ENCODE assay signal across 12 cellular contexts in the genomic region with DNA sequence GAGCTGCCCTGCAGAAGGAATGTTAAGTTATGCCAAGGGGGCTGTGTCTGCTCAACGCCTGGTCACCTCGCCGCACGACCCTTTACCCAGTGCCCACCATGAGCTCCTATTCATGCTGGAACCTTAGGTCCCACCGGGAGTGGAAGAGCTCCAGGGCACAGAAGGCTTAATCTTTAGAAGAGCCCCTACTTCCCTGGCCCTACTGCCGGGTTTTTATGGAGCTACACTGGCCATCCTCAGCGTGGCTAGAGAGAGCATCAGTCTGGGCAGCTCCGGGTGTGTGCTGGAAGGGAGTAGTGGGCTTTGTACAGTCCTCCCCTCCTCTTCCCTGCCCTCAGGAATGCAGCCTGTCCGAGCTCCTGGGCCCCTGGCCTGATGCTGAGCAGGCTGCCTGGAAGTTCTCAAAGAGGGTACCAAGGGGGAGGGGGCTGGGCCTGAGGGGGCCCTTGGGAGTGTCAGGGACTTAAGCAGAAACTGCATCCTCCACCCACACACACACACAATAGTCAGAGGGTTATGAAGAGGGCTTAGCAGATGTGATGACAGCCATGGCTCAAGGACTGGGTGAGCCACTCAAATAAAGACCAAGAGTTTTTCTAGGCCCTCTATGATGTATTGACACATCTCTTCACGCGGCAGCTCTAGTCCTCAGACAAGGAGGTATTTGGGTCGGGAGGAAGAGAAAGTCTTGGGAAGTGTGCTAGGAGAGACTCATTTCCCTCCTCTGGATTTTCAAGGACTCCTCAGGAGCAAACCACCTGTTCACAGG. TPM values are rescaled to one million over a fixed set of nuclear protein-coding genes. Genes with fewer than 3 reads are reported as not detected.
DNase-seq lines count a peak whose midpoint lies in the region; ATAC-seq, FAIRE-seq and TF ChIP-seq lines count a peak whose summit lies in the region.
"Had no signal": no experiment of that assay in that cellular context is flagged by ENCODE, and none has a peak within 500 bp of the region (broad histone marks: within the 10 kb centered on the region; RNA-seq: fewer than 3 reads in every experiment).

No MANE protein-coding gene starts in this region.

- H3K23me2 ChIP-seq in H1 (ENCODE audit: low read depth, low read length) = peaks cover 23% of the 10 kb centered on the region

- DNase-seq in AG20443 (ENCODE audit: low spot score) (peak; percentile 14), H1 (ENCODE audit: low read depth in 1 of 2, low spot score in 2 of 2) (no peak), NCI-H226 (no peak)
- DNase-seq: effector memory CD4-positive, alpha-beta T cell; NCI-H1048; RPMI8226 had no signal

- no peak overlapping the region for H3K56ac ChIP-seq in H1 (replicated peaks; ENCODE audit: insufficient read length, low read depth, low read length)

- peak overlapping the region; percentile 60; the same call in 1 of the 2 replicates for H2BK5ac ChIP-seq in H1 (ENCODE audit: low read depth, low read length)

- H3K79me1 ChIP-seq in H1 (ENCODE audit: low read depth, low read length) = no peaks in the 10 kb centered on the region

- peak overlapping the region; percentile 96 for H2BK12ac ChIP-seq in H1 (ENCODE audit: low read depth, low read length)

- peak overlapping the region; percentile 31 for H4K91ac ChIP-seq in H1 (replicated peaks; ENCODE audit: insufficient read length, low read length)

- H3K23ac ChIP-seq in H1 (ENCODE audit: insufficient read length) = no peak overlapping the region

- peak overlapping the region; percentile 97 for H3K18ac ChIP-seq in H1 (ENCODE audit: extremely low read depth, low read length)

- TF ChIP-seq POLR2A in H1 (IDR thresholded peaks at IDR 0.05; ENCODE audit: control extremely low read depth in 1 of 2, low read depth in 2 of 2, low read length in 2 of 2) = no peak

- 35% methylated on average over 11 of the region's 12 CpGs; no CpG with 5 or more reads in 1 of the 2 experiments for WGBS in H1 (ENCODE audit: extremely low coverage in 1 of 2, insufficient coverage in 1 of 2, insufficient read length in 1 of 2, insufficient replicate concordance in 2 of 2, low coverage in 1 of 2, low lambda C conversion rate in 2 of 2, missing lambda C conversion rate in 1 of 2), 2 experiments

- H3K9me3 ChIP-seq in HUES48 (ENCODE audit: control insufficient read depth, insufficient read depth, low read length) (no peaks in the 10 kb centered on the region), H1 (ENCODE audit: insufficient read depth in 2 of 2, low read depth in 1 of 2, low read length in 1 of 2) (no peaks in the 10 kb centered on the region), neuron (ENCODE audit: low read length) (no peaks in the 10 kb centered on the region)

- ATAC-seq in GM18861 (IDR thresholded peaks at IDR 0.05; ENCODE audit: unreplicated experiment) (no peak), HG02571 (IDR thresholded peaks at IDR 0.05; ENCODE audit: unreplicated experiment) (no peak), GM21528 (IDR thresholded peaks at IDR 0.05; ENCODE audit: low FRiP score, unreplicated experiment) (no peak)

- H3K27ac ChIP-seq in HUES48 (ENCODE audit: low read depth, low read length) = peak overlapping the region; percentile 76
- no peak overlapping the region for H3K27ac ChIP-seq in H1 (ENCODE audit: low read depth, low read length)

- peak overlapping the region; percentile 94 for H2BK20ac ChIP-seq in H1 (ENCODE audit: low read length)

- H3K9ac ChIP-seq in HUES48 (ENCODE audit: low read depth, low read length) (no peak overlapping the region), H1 (replicated peaks in 1 of 4; ENCODE audit: extremely low read depth in 1 of 4, low read depth in 3 of 4, low read length in 3 of 4) (no peak overlapping the region)

- peak overlapping the region; percentile 19 for H4K5ac ChIP-seq in H1 (ENCODE audit: insufficient read length, low read depth, low read length)

- no peaks in the 10 kb centered on the region for H4K20me1 ChIP-seq in H1 (replicated peaks in 1 of 2; ENCODE audit: control insufficient read depth in 1 of 2, insufficient read depth in 2 of 2, low read length in 2 of 2)

- no peak for TF ChIP-seq RAD21 in H1 (IDR thresholded peaks at IDR 0.05 in 1 of 2, conservative IDR thresholded peaks at IDR 0.05 in 1 of 2; ENCODE audit: low read depth in 2 of 2, low read length in 2 of 2)

- no peak overlapping the region for H3K4ac ChIP-seq in H1 (replicated peaks; ENCODE audit: insufficient read length, low read depth, low read length)

- TF ChIP-seq CTCF in H1 (IDR thresholded peaks at IDR 0.05; ENCODE audit: control extremely low read depth in 1 of 3, insufficient read depth in 1 of 3, low read depth in 1 of 3, low read length in 3 of 3) = no peak

- H3K4me1 ChIP-seq in HUES48 (ENCODE audit: control insufficient read depth, insufficient read depth, low read length) (peaks cover 45% of the 10 kb centered on the region), H1 (replicated peaks in 1 of 4; ENCODE audit: control insufficient read depth in 3 of 4, insufficient read depth in 4 of 4, low read length in 3 of 4) (peaks cover 16 to 41% (median 34%) of the 10 kb centered on the region in 4 experiments), neuron (ENCODE audit: insufficient read depth, low read length) (peaks cover 38% of the 10 kb centered on the region)

- POLR2A ChIA-PET in H1 (lab: Charles Lee; ENCODE audit: partially characterized antibody) = interaction anchor here (0.7 to 11.2 kb wide), 24 partner anchors 10 to 445 kb away, joined by 3 to 107 read pairs (median 4); a partner anchor contains a TSS

- no peaks in the 10 kb centered on the region for H3K79me2 ChIP-seq in H1 (ENCODE audit: control insufficient read depth in 1 of 2, insufficient read depth in 2 of 2, low read length in 2 of 2)

- no peak overlapping the region for H4K8ac ChIP-seq in H1 (ENCODE audit: extremely low read depth, insufficient read depth, low read length)

- H3K14ac ChIP-seq in H1 (ENCODE audit: insufficient read length) = no peak overlapping the region

- H3K36me3 ChIP-seq in HUES48 (ENCODE audit: control insufficient read depth, insufficient read depth, low read length) = no peaks in the 10 kb centered on the region
- H3K36me3 ChIP-seq in H1 (ENCODE audit: control insufficient read depth in 2 of 4, insufficient read depth in 4 of 4, low read length in 3 of 4) = no peaks in the 10 kb centered on the region
- no peaks in the 10 kb centered on the region for H3K36me3 ChIP-seq in neuron (ENCODE audit: insufficient read depth, low read length)

- H2BK15ac ChIP-seq in H1 (ENCODE audit: low read length) = peak overlapping the region; percentile 77; the same call in 1 of the 2 replicates

- H3K4me3 ChIP-seq in HUES48 (ENCODE audit: low read depth, low read length) = peak overlapping the region; percentile 65
- peak overlapping the region; percentile 41 to 73 (median 66) for H3K4me3 ChIP-seq in H1 (ENCODE audit: extremely low read depth in 1 of 4, insufficient read depth in 2 of 4, low read depth in 3 of 4, low read length in 4 of 4)
- H3K4me3 ChIP-seq in neuron (ENCODE audit: low read length) = peak overlapping the region; percentile 59

- no peak for FAIRE-seq in H1 (lab: Jason Lieb, UNC)

- H3K27me3 ChIP-seq in HUES48 (ENCODE audit: control insufficient read depth, insufficient read depth, low read length) (peaks cover 47% of the 10 kb centered on the region), H1 (replicated peaks in 1 of 4; ENCODE audit: control insufficient read depth in 3 of 4, extremely low read depth in 1 of 4, insufficient read depth in 3 of 4, low read length in 3 of 4) (peaks cover 0 to 28% (median 21%) of the 10 kb centered on the region in 4 experiments; a peak in 5 of 7 replicates), neuron (ENCODE audit: insufficient read depth, low read length) (no peaks in the 10 kb centered on the region)

- no peak overlapping the region for H2AFZ ChIP-seq in H1 (ENCODE audit: low read length)
- H2AFZ ChIP-seq in neuron (ENCODE audit: low read depth, low read length) = peak overlapping the region; percentile 57

- H2AK5ac ChIP-seq in H1 (ENCODE audit: low read depth, low read length) = peak overlapping the region; percentile 75

- no peak for TF ChIP-seq EP300 in H1 (IDR thresholded peaks at IDR 0.05; ENCODE audit: borderline replicate concordance in 1 of 2, low read depth in 2 of 2, low read length in 2 of 2)

- H2BK120ac ChIP-seq in H1 (replicated peaks; ENCODE audit: low read depth, low read length) = no peak overlapping the region

- CTCF ChIA-PET in H1 (lab: Charles Lee; ENCODE audit: partially characterized antibody) = interaction anchor here (0.7 to 6.8 kb wide), 17 partner anchors 9 to 58 kb away, joined by 3 to 90 read pairs (median 5); a partner anchor contains a TSS

- H3K4me2 ChIP-seq in H1 (ENCODE audit: insufficient read depth in 1 of 2, low read depth in 2 of 2, low read length in 2 of 2) = peak overlapping the region; percentile 97 to 100

RNA-seq across cellular contexts. Expression of a gene that starts 16.4 kb away (rescaled TPM):
- total RNA-seq in H1 (2021; fragmentation: NEBNext Ultra II Directional; extraction: Animal tissue kit (Norgen Biotek cat#: 25700)) = 6.5 and 7.5 TPM in 2 replicates
- polyA plus RNA-seq in H1 (2011; rRNA removed) = 7.1 and 10.9 TPM in 2 replicates
- polyA plus RNA-seq in H1 (2011; cell fraction: cytosol; rRNA removed) = 6.7 TPM
- 12.7 TPM for polyA plus RNA-seq in H1 (2011; cell fraction: nucleus; rRNA removed)
- 4.7 to 5.7 TPM (median 5.2 TPM) in 4 replicates for polyA plus RNA-seq in H1 (2012, experiment 1 of 2)
- 4.7 TPM for polyA plus RNA-seq in H1 (2012, experiment 2 of 2)
- 2.7 TPM for polyA plus RNA-seq in H1 (2013, experiment 1 of 2)
- 2.2 TPM for polyA plus RNA-seq in H1 (2013, experiment 2 of 2)
- 3.0 and 6.3 TPM in 2 replicates for polyA minus RNA-seq in H1 (2011; rRNA and poly(A)+ RNA removed)
- 7.0 TPM for polyA minus RNA-seq in H1 (2011; cell fraction: cytosol; rRNA and poly(A)+ RNA removed)
- 11.2 TPM for polyA minus RNA-seq in H1 (2011; cell fraction: nucleus; rRNA and poly(A)+ RNA removed)

RNA-seq across cellular contexts. Expression of a gene that starts 23.0 kb away (rescaled TPM):
- total RNA-seq in H1 (2021; fragmentation: NEBNext Ultra II Directional; extraction: Animal tissue kit (Norgen Biotek cat#: 25700)) = 0.19 and 0.41 TPM in 2 replicates
- 0.53 and 1.5 TPM in 2 replicates for polyA plus RNA-seq in H1 (2011; rRNA removed)
- polyA plus RNA-seq in H1 (2011; cell fraction: cytosol; rRNA removed) = 1.1 TPM
- polyA plus RNA-seq in H1 (2011; cell fraction: nucleus; rRNA removed) = 8.7 TPM
- 0.53 to 1.1 TPM (median 0.62 TPM) in 4 replicates for polyA plus RNA-seq in H1 (2012, experiment 1 of 2)
- polyA plus RNA-seq in H1 (2012, experiment 2 of 2) = 0.39 TPM
- polyA plus RNA-seq in H1 (2013, experiment 1 of 2) = 0.34 TPM
- polyA plus RNA-seq in H1 (2013, experiment 2 of 2) = 0.57 TPM
- polyA minus RNA-seq in H1 (2011; rRNA and poly(A)+ RNA removed) = 0.34 and 0.73 TPM in 2 replicates
- polyA minus RNA-seq in H1 (2011; cell fraction: cytosol; rRNA and poly(A)+ RNA removed) = not detected
- 3.4 TPM for polyA minus RNA-seq in H1 (2011; cell fraction: nucleus; rRNA and poly(A)+ RNA removed)
- total RNA-seq: activated CD8-positive, alpha-beta memory T cell treated with anti-CD3 and anti-CD28 coated beads for 36 hours had no signal

RNA-seq across cellular contexts. Expression of a gene that starts 42.4 kb away (rescaled TPM):
- 0.09 TPM in 1 of 2 replicates, not detected in the other for total RNA-seq in H1 (2021; fragmentation: NEBNext Ultra II Directional; extraction: Animal tissue kit (Norgen Biotek cat#: 25700))
- polyA plus RNA-seq in H1 (2011; rRNA removed) = 0.35 and 0.50 TPM in 2 replicates
- polyA plus RNA-seq in H1 (2011; cell fraction: cytosol; rRNA removed) = 0.54 TPM
- 1.2 TPM for polyA plus RNA-seq in H1 (2011; cell fraction: nucleus; rRNA removed)
- 0.59 to 0.90 TPM (median 0.84 TPM) in 4 replicates for polyA plus RNA-seq in H1 (2012, experiment 1 of 2)
- 0.10 TPM for polyA plus RNA-seq in H1 (2012, experiment 2 of 2)
- 0.39 TPM for polyA plus RNA-seq in H1 (2013, experiment 1 of 2)
- polyA plus RNA-seq in H1 (2013, experiment 2 of 2) = 0.24 TPM
- 0.39 and 0.82 TPM in 2 replicates for polyA minus RNA-seq in H1 (2011; rRNA and poly(A)+ RNA removed)
- polyA minus RNA-seq in H1 (2011; cell fraction: cytosol; rRNA and poly(A)+ RNA removed) = not detected
- 1.4 TPM for polyA minus RNA-seq in H1 (2011; cell fraction: nucleus; rRNA and poly(A)+ RNA removed)
- total RNA-seq: activated CD8-positive, alpha-beta memory T cell treated with anti-CD3 and anti-CD28 coated beads for 36 hours had no signal
